Comparison of ENCODE assay signal across 9 cellular contexts in genomic region chr12:26274441-26275312, GRCh38.
A peak's percentile ranks its signal among the peaks of the same experiment; 100 is the strongest.
DNase-seq lines count a peak whose midpoint lies in the region; ATAC-seq, FAIRE-seq and TF ChIP-seq lines count a peak whose summit lies in the region.
"Had no signal": no experiment of that assay in that cellular context is flagged by ENCODE, and none has a peak within 500 bp of the region (broad histone marks: within the 10 kb centered on the region; RNA-seq: fewer than 3 reads in every experiment).

No MANE protein-coding gene starts in this region.

- H3K9me3 ChIP-seq in BE2C (0 out of 2 replicates have a peak, but pooled peaks cover 3% of the 10 kb centered on the region), kidney (ENCODE audit: control insufficient read depth in 1 of 2, low read length in 2 of 2) (no peaks in the 10 kb centered on the region), spleen (no peaks in the 10 kb centered on the region)

- FAIRE-seq in kidney (lab: Jason Lieb, UNC): no peak

- H3K36me3 ChIP-seq in BE2C (no peaks in the 10 kb centered on the region), kidney (ENCODE audit: control insufficient read depth in 1 of 2, insufficient read depth in 2 of 2, low read length in 2 of 2) (no peaks in the 10 kb centered on the region), spleen (no peaks in the 10 kb centered on the region)

- TF ChIP-seq POLR2A in GM18951 (IDR thresholded peaks at IDR 0.05; ENCODE audit: extremely low read depth, insufficient read depth, insufficient read length): peak; percentile 30
- TF ChIP-seq POLR2A in spleen (IDR thresholded peaks at IDR 0.05): no peak

- DNase-seq in BE2C (peak; percentile 69), RPMI8226 (peak; percentile 82), T47D (ENCODE audit: low read depth in 1 of 2, low spot score in 1 of 2) (peak; percentile 16 to 66), kidney (peak; percentile 94), spleen (peak; percentile 87), cortex of kidney (lab: John Stamatoyannopoulos, UW) (no peak)

- 31 to 46% (median 39%) methylated on average over 12 to 13 of the region's 13 CpGs for WGBS in spleen, 5 donors

- H3K27ac ChIP-seq in kidney (ENCODE audit: low read depth in 2 of 2, low read length in 2 of 2): peak overlapping the region; percentile 49 to 68
- H3K27ac ChIP-seq in spleen: peak overlapping the region; percentile 40 to 79 (median 76)
- H3K27ac ChIP-seq: SK-N-MC had no signal

- peak; percentile 91 for ATAC-seq in HG03103 (IDR thresholded peaks at IDR 0.05; ENCODE audit: low read depth, unreplicated experiment)

- no peaks in the 10 kb centered on the region for H3K27me3 ChIP-seq in BE2C
- H3K27me3 ChIP-seq in spleen (replicated peaks in 1 of 7): no peaks in the 10 kb centered on the region

- H3K9ac ChIP-seq in kidney (ENCODE audit: low read length in 2 of 2): peak overlapping the region in 1 of 2 donors; percentile 41

- in situ Hi-C loops in GM18951 (cut with MboI; ENCODE audit: low sequenced_read_pairs, unreplicated experiment) (no loop called here), T47D (cut with HindIII; ENCODE audit: low pct_unique_long_range_greater_than_20kb, low sequenced_read_pairs) (no loop called here)

- TF ChIP-seq CTCF in BE2C (IDR thresholded peaks at IDR 0.05; ENCODE audit: low read depth, low read length): peak; percentile 25
- no peak for TF ChIP-seq CTCF in kidney (IDR thresholded peaks at IDR 0.05; ENCODE audit: borderline replicate concordance, extremely low read depth, insufficient read depth)
- no peak for TF ChIP-seq CTCF in spleen (IDR thresholded peaks at IDR 0.05 in 8 of 11, conservative IDR thresholded peaks at IDR 0.05 in 3 of 11)

- intact Hi-C loops in kidney (cut with DNase I): no loop called here
- intact Hi-C loops in spleen (cut with DNase I; ENCODE audit: low total_unique reads): no loop called here

- H3K4me3 ChIP-seq in BE2C (ENCODE audit: low read depth, low read length) (no peak overlapping the region), kidney (ENCODE audit: low read length in 2 of 2) (no peak overlapping the region), spleen (no peak overlapping the region)
- H3K4me3 ChIP-seq: SK-N-MC had no signal

- H3K4me1 ChIP-seq in BE2C: peaks cover 18% of the 10 kb centered on the region
- H3K4me1 ChIP-seq in kidney (ENCODE audit: control insufficient read depth in 1 of 2, insufficient read depth in 1 of 2, low read depth in 1 of 2, low read length in 2 of 2): peaks cover 9 to 19% of the 10 kb centered on the region in 2 donors
- peaks cover 13 to 58% (median 38%) of the 10 kb centered on the region in 6 donors for H3K4me1 ChIP-seq in spleen
